1 cellular context compared by ENCODE assay signal in genomic region chr1:54944610-54945392, GRCh38.
A peak's percentile ranks its signal among the peaks of the same experiment; 100 is the strongest.
TF ChIP-seq lines count a peak whose summit lies in the region.

No MANE protein-coding gene starts in this region.

TF ChIP-seq in HepG2, 621 proteins besides CTCF, POLR2A, EP300 and RAD21 (continued from another document and continues in another):
- TF ChIP-seq HMGXB3 (CRISPR knock-in tag; IDR thresholded peaks at IDR 0.05; ENCODE audit: borderline replicate concordance) (0 out of 2 replicates have a peak, but pooled peaks have one; percentile 31), ERF (CRISPR knock-in tag; IDR thresholded peaks at IDR 0.05) (0 out of 2 replicates have a peak, but pooled peaks have one; percentile 59), PAF1 (CRISPR knock-in tag; IDR thresholded peaks at IDR 0.05) (no peak), MIER2 (CRISPR knock-in tag; IDR thresholded peaks at IDR 0.05) (no peak), MTF2 (CRISPR knock-in tag; IDR thresholded peaks at IDR 0.05; ENCODE audit: borderline replicate concordance) (no peak), MXI1 (IDR thresholded peaks at IDR 0.05; ENCODE audit: borderline replicate concordance, low read depth, low read length) (no peak), NR2C2 (CRISPR knock-in tag; IDR thresholded peaks at IDR 0.05; ENCODE audit: borderline replicate concordance) (no peak), ZNF550 (CRISPR knock-in tag; IDR thresholded peaks at IDR 0.05; ENCODE audit: borderline replicate concordance) (no peak), ZNF782 (CRISPR knock-in tag; IDR thresholded peaks at IDR 0.05; ENCODE audit: borderline replicate concordance) (no peak), GATAD2A (CRISPR knock-in tag; IDR thresholded peaks at IDR 0.05) (0 out of 2 replicates have a peak, but pooled peaks have one; percentile 28), THAP11 (CRISPR knock-in tag; IDR thresholded peaks at IDR 0.05) (0 out of 2 replicates have a peak, but pooled peaks have one; percentile 13), ZNF142 (CRISPR knock-in tag; IDR thresholded peaks at IDR 0.05) (no peak), ELF3 (CRISPR knock-in tag; IDR thresholded peaks at IDR 0.05) (0 out of 2 replicates have a peak, but pooled peaks have one; percentile 45), ZNF138 (CRISPR knock-in tag; IDR thresholded peaks at IDR 0.05; ENCODE audit: low read depth) (no peak), FOXA3 (CRISPR knock-in tag; IDR thresholded peaks at IDR 0.05) (no peak), NFKB2 (CRISPR knock-in tag; IDR thresholded peaks at IDR 0.05; ENCODE audit: borderline replicate concordance) (no peak), ZNF362 (CRISPR knock-in tag; IDR thresholded peaks at IDR 0.05; ENCODE audit: borderline replicate concordance) (peak; percentile 57; the same call in 1 of the 2 replicates), ZNF501 (CRISPR knock-in tag; IDR thresholded peaks at IDR 0.05) (0 out of 2 replicates have a peak, but pooled peaks have one; percentile 22), ZNF619 (CRISPR knock-in tag; IDR thresholded peaks at IDR 0.05) (no peak), ARID5B (CRISPR knock-in tag; IDR thresholded peaks at IDR 0.05) (0 out of 2 replicates have a peak, but pooled peaks have one; percentile 17), USF2 (IDR thresholded peaks at IDR 0.05; ENCODE audit: low read depth, low read length) (no peak), USF2 (CRISPR knock-in tag; IDR thresholded peaks at IDR 0.05; ENCODE audit: borderline replicate concordance) (no peak), ZNF652 (CRISPR knock-in tag; IDR thresholded peaks at IDR 0.05; ENCODE audit: borderline replicate concordance, low read depth) (peak; percentile 85)
- TF ChIP-seq, protein P1, sequence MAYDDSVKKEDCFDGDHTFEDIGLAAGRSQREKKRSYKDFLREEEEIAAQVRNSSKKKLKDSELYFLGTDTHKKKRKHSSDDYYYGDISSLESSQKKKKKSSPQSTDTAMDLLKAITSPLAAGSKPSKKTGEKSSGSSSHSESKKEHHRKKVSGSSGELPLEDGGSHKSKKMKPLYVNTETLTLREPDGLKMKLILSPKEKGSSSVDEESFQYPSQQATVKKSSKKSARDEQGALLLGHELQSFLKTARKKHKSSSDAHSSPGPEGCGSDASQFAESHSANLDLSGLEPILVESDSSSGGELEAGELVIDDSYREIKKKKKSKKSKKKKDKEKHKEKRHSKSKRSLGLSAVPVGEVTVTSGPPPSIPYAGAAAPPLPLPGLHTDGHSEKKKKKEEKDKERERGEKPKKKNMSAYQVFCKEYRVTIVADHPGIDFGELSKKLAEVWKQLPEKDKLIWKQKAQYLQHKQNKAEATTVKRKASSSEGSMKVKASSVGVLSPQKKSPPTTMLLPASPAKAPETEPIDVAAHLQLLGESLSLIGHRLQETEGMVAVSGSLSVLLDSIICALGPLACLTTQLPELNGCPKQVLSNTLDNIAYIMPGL (CRISPR knock-in tag; IDR thresholded peaks at IDR 0.05; ENCODE audit: borderline replicate concordance in 1 of 2, low read depth in 1 of 2), result 0 out of 4 replicates have a peak, but pooled peaks of 1 of the 2 experiments have one; percentile 21
- TF ChIP-seq, protein P2, sequence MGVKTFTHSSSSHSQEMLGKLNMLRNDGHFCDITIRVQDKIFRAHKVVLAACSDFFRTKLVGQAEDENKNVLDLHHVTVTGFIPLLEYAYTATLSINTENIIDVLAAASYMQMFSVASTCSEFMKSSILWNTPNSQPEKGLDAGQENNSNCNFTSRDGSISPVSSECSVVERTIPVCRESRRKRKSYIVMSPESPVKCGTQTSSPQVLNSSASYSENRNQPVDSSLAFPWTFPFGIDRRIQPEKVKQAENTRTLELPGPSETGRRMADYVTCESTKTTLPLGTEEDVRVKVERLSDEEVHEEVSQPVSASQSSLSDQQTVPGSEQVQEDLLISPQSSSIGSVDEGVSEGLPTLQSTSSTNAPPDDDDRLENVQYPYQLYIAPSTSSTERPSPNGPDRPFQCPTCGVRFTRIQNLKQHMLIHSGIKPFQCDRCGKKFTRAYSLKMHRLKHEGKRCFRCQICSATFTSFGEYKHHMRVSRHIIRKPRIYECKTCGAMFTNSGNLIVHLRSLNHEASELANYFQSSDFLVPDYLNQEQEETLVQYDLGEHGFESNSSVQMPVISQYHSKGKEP (CRISPR knock-in tag; IDR thresholded peaks at IDR 0.05), result no peak
- TF ChIP-seq, protein P3, sequence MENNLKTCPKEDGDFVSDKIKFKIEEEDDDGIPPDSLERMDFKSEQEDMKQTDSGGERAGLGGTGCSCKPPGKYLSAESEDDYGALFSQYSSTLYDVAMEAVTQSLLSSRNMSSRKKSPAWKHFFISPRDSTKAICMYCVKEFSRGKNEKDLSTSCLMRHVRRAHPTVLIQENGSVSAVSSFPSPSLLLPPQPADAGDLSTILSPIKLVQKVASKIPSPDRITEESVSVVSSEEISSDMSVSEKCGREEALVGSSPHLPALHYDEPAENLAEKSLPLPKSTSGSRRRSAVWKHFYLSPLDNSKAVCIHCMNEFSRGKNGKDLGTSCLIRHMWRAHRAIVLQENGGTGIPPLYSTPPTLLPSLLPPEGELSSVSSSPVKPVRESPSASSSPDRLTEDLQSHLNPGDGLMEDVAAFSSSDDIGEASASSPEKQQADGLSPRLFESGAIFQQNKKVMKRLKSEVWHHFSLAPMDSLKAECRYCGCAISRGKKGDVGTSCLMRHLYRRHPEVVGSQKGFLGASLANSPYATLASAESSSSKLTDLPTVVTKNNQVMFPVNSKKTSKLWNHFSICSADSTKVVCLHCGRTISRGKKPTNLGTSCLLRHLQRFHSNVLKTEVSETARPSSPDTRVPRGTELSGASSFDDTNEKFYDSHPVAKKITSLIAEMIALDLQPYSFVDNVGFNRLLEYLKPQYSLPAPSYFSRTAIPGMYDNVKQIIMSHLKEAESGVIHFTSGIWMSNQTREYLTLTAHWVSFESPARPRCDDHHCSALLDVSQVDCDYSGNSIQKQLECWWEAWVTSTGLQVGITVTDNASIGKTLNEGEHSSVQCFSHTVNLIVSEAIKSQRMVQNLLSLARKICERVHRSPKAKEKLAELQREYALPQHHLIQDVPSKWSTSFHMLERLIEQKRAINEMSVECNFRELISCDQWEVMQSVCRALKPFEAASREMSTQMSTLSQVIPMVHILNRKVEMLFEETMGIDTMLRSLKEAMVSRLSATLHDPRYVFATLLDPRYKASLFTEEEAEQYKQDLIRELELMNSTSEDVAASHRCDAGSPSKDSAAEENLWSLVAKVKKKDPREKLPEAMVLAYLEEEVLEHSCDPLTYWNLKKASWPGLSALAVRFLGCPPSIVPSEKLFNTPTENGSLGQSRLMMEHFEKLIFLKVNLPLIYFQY (CRISPR knock-in tag; IDR thresholded peaks at IDR 0.05; ENCODE audit: borderline replicate concordance), result 0 out of 2 replicates have a peak, but pooled peaks have one; percentile 25
